19 cellular contexts compared by ENCODE assay signal in the genomic region with DNA sequence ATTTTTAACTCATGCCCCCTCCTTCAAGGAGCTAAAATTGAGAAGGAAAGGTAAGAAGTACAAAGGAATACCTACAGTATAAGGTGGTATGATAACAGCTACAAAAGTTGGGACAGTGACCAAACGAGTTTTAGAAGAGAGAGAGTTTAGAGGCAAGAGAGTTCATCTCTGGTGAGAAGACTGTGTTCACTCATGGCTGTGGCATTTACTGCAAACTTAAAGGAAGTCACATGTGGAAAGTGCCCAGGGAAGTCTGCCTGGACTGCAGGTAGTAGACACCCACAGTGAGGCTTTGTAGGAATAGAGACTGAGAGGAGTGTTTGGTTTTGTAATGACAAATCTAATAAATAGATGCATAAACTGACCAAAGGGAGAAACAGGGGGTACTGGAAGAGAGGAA.
DNase-seq lines count a peak whose midpoint lies in the region; ATAC-seq and TF ChIP-seq lines count a peak whose summit lies in the region.
"Had no signal": no experiment of that assay in that cellular context is flagged by ENCODE, and none has a peak within 500 bp of the region (broad histone marks: within the 10 kb centered on the region; RNA-seq: fewer than 3 reads in every experiment).

No MANE protein-coding gene starts in this region.

- no peak overlapping the region for H2AFZ ChIP-seq in mammary epithelial cell (ENCODE audit: low read depth, low read length)
- H2AFZ ChIP-seq: GM23338 had no signal

- in situ Hi-C loops in mammary epithelial cell (cut with MboI; ENCODE audit: low sequenced_read_pairs in 2 of 2), result loop anchor here (25.0 kb wide), 1 partner anchor 707 kb away; a partner anchor contains a TSS

- H3K9me3 ChIP-seq in mammary epithelial cell (replicated peaks; ENCODE audit: insufficient read depth, low read length) (no peaks in the 10 kb centered on the region), mucosa of descending colon (no peaks in the 10 kb centered on the region), SJCRH30 (replicated peaks) (no peaks in the 10 kb centered on the region)
- H3K9me3 ChIP-seq: Caco-2 had no signal

- H4K20me1 ChIP-seq in mammary epithelial cell (ENCODE audit: insufficient read depth, low read length), result no peaks in the 10 kb centered on the region

- no peaks in the 10 kb centered on the region for H3K27me3 Mint-ChIP-seq in MCF 10A (ENCODE audit: insufficient read depth, unreplicated experiment)
- no peaks in the 10 kb centered on the region for H3K27me3 Mint-ChIP-seq in activated naive CD8-positive, alpha-beta T cell treated with anti-CD3 and anti-CD28 coated beads for 36 hours
- H3K27me3 Mint-ChIP-seq: stimulated activated memory B cell treated with anti-CD40 and anti-IgM and Interleukin-4, amounts not matched to agents 10 μg/mL and 1 μg/mL and 100 μg/mL, for 72 hours had no signal

- dilution Hi-C loops in mammary epithelial cell (cut with HindIII; ENCODE audit: low sequenced_read_pairs), result no loop called here

- TF ChIP-seq CTCF in mammary epithelial cell (conservative IDR thresholded peaks at IDR 0.05 in 1 of 2, IDR thresholded peaks at IDR 0.05 in 1 of 2; ENCODE audit: extremely low read depth in 1 of 2, insufficient read depth in 1 of 2, low read depth in 1 of 2, low read length in 2 of 2) (no peak), MCF 10A (IDR thresholded peaks at IDR 0.05; ENCODE audit: unreplicated experiment) (no peak), mucosa of descending colon (IDR thresholded peaks at IDR 0.05) (no peak)

- H3K4me3 ChIP-seq in mammary epithelial cell (replicated peaks in 1 of 3; ENCODE audit: insufficient read depth in 1 of 3, low read depth in 2 of 3, low read length in 3 of 3) (no peak overlapping the region), mucosa of descending colon (no peak overlapping the region), SJCRH30 (no peak overlapping the region)
- H3K4me3 ChIP-seq: GM23338 had no signal

- intact Hi-C loops in mammary epithelial cell (cut with micrococcal nuclease), result no loop called here
- intact Hi-C loops in MCF 10A (cut with micrococcal nuclease), result loop anchor here (5.0 kb wide), 1 partner anchor 957 kb away; no protein-coding TSS in a partner anchor
- intact Hi-C loops in mucosa of descending colon (cut with DNase I, micrococcal nuclease), result loop anchor here (2.0 to 10.0 kb wide), 3 partner anchors 585 to 715 kb away; a partner anchor contains a TSS

- peak; percentile 42 for ATAC-seq in mucosa of descending colon
- no peak for ATAC-seq in HG03108 (IDR thresholded peaks at IDR 0.05; ENCODE audit: unreplicated experiment)
- no peak for ATAC-seq in GM19467 (IDR thresholded peaks at IDR 0.05; ENCODE audit: unreplicated experiment)
- ATAC-seq: GM23338; left cardiac atrium; stimulated activated memory B cell treated with anti-CD40 and anti-IgM and Interleukin-4, amounts not matched to agents 10 μg/mL and 1 μg/mL and 100 μg/mL, for 72 hours; WTC11 had no signal

- BruUV-seq in mammary epithelial cell (replicated peaks; lab: Mats Ljungman, UMichigan) (no TSS peak), MCF 10A (replicated peaks; lab: Mats Ljungman, UMichigan) (no TSS peak)

- H3K27me3 ChIP-seq in mammary epithelial cell (ENCODE audit: insufficient read depth, low read length) (no peaks in the 10 kb centered on the region), SJCRH30 (no peaks in the 10 kb centered on the region)

- H3K4me2 ChIP-seq in mammary epithelial cell (ENCODE audit: insufficient read depth, low read depth, low read length), result no peak overlapping the region
- H3K4me2 ChIP-seq: GM23338, KMS-11 had no signal

- POLR2A ChIA-PET in MCF 10A (lab: Yijun Ruan, JAX), result no interaction called here

- peak; percentile 52 for DNase-seq in mammary epithelial cell
- no peak for DNase-seq in MCF 10A (ENCODE audit: unreplicated experiment)
- DNase-seq in activated naive CD8-positive, alpha-beta T cell treated with anti-CD3 and anti-CD28 coated beads for 36 hours, result no peak
- no peak for DNase-seq in mucosa of descending colon
- no peak for DNase-seq in SJCRH30
- no peak for DNase-seq in GM03348 (ENCODE audit: low spot score)
- DNase-seq: central memory CD4-positive, alpha-beta T cell; left cardiac atrium; NCI-H2171 treated with DMSO at 0.1 percent for 48 hours; NCI-H82; posterior cingulate gyrus; RPMI8226 had no signal

- H3K9me3 Mint-ChIP-seq in MCF 10A (ENCODE audit: unreplicated experiment), result no peaks in the 10 kb centered on the region
- no peaks in the 10 kb centered on the region for H3K9me3 Mint-ChIP-seq in activated naive CD8-positive, alpha-beta T cell treated with anti-CD3 and anti-CD28 coated beads for 36 hours
- H3K9me3 Mint-ChIP-seq: GM23338; stimulated activated memory B cell treated with anti-CD40 and anti-IgM and Interleukin-4, amounts not matched to agents 10 μg/mL and 1 μg/mL and 100 μg/mL, for 72 hours; WTC11 had no signal

- 79% methylated on average over 1 of the region's 1 CpG for WGBS in mammary epithelial cell (ENCODE audit: low coverage, missing lambda C conversion rate)

- H3K9ac ChIP-seq in mammary epithelial cell (ENCODE audit: insufficient read depth, low read length), result no peak overlapping the region
- H3K9ac ChIP-seq: KMS-11 had no signal

- CTCF ChIA-PET in mammary epithelial cell (lab: Charles Lee; ENCODE audit: low non-redundant PET), result no interaction called here
- CTCF ChIA-PET in MCF 10A (lab: Yijun Ruan, JAX), result interaction anchor here (0.6 to 2.4 kb wide), 2 partner anchors 710 to 718 kb away, joined by 4 to 5 read pairs; no protein-coding TSS in a partner anchor

- H3K4me3 Mint-ChIP-seq in MCF 10A (ENCODE audit: unreplicated experiment), result no peak overlapping the region
- H3K4me3 Mint-ChIP-seq in activated naive CD8-positive, alpha-beta T cell treated with anti-CD3 and anti-CD28 coated beads for 36 hours, result no peak overlapping the region
- H3K4me3 Mint-ChIP-seq: GM23338; stimulated activated memory B cell treated with anti-CD40 and anti-IgM and Interleukin-4, amounts not matched to agents 10 μg/mL and 1 μg/mL and 100 μg/mL, for 72 hours; WTC11 had no signal

- peaks cover 7% of the 10 kb centered on the region for H3K4me1 Mint-ChIP-seq in MCF 10A (ENCODE audit: insufficient read depth, unreplicated experiment)
- peaks cover 16% of the 10 kb centered on the region for H3K4me1 Mint-ChIP-seq in activated naive CD8-positive, alpha-beta T cell treated with anti-CD3 and anti-CD28 coated beads for 36 hours
- H3K4me1 Mint-ChIP-seq: GM23338; stimulated activated memory B cell treated with anti-CD40 and anti-IgM and Interleukin-4, amounts not matched to agents 10 μg/mL and 1 μg/mL and 100 μg/mL, for 72 hours had no signal

- no peak overlapping the region for H3K27ac Mint-ChIP-seq in MCF 10A (ENCODE audit: low read depth, unreplicated experiment)
- H3K27ac Mint-ChIP-seq in activated naive CD8-positive, alpha-beta T cell treated with anti-CD3 and anti-CD28 coated beads for 36 hours, result peak overlapping the region; percentile 39
- H3K27ac Mint-ChIP-seq: GM23338; stimulated activated memory B cell treated with anti-CD40 and anti-IgM and Interleukin-4, amounts not matched to agents 10 μg/mL and 1 μg/mL and 100 μg/mL, for 72 hours; WTC11 had no signal

- H3K36me3 Mint-ChIP-seq in MCF 10A (ENCODE audit: insufficient read depth, unreplicated experiment), result no peaks in the 10 kb centered on the region
- H3K36me3 Mint-ChIP-seq in activated naive CD8-positive, alpha-beta T cell treated with anti-CD3 and anti-CD28 coated beads for 36 hours, result peaks cover 10% of the 10 kb centered on the region
- H3K36me3 Mint-ChIP-seq: stimulated activated memory B cell treated with anti-CD40 and anti-IgM and Interleukin-4, amounts not matched to agents 10 μg/mL and 1 μg/mL and 100 μg/mL, for 72 hours; WTC11 had no signal

- H3K4me1 ChIP-seq in mammary epithelial cell (ENCODE audit: insufficient read depth, low read length) (peaks cover 6% of the 10 kb centered on the region), mucosa of descending colon (ENCODE audit: low read depth) (peaks cover 15% of the 10 kb centered on the region), SJCRH30 (no peaks in the 10 kb centered on the region)

- peaks cover 41% of the 10 kb centered on the region for H3K79me2 ChIP-seq in mammary epithelial cell (ENCODE audit: insufficient read depth, low read length)

- peaks cover 5% of the 10 kb centered on the region for H3K36me3 ChIP-seq in mammary epithelial cell (ENCODE audit: insufficient read depth, low read length)
- H3K36me3 ChIP-seq in mucosa of descending colon (ENCODE audit: low read depth), result no peaks in the 10 kb centered on the region
- H3K36me3 ChIP-seq in SJCRH30, result peaks cover 9% of the 10 kb centered on the region

- no peak overlapping the region for H3K27ac ChIP-seq in mammary epithelial cell (ENCODE audit: insufficient read depth, low read depth, low read length)
- H3K27ac ChIP-seq in SJCRH30, result no peak overlapping the region
- H3K27ac ChIP-seq: KMS-11 had no signal
